Comparison of ENCODE assay signal across 8 cellular contexts in the genomic region with DNA sequence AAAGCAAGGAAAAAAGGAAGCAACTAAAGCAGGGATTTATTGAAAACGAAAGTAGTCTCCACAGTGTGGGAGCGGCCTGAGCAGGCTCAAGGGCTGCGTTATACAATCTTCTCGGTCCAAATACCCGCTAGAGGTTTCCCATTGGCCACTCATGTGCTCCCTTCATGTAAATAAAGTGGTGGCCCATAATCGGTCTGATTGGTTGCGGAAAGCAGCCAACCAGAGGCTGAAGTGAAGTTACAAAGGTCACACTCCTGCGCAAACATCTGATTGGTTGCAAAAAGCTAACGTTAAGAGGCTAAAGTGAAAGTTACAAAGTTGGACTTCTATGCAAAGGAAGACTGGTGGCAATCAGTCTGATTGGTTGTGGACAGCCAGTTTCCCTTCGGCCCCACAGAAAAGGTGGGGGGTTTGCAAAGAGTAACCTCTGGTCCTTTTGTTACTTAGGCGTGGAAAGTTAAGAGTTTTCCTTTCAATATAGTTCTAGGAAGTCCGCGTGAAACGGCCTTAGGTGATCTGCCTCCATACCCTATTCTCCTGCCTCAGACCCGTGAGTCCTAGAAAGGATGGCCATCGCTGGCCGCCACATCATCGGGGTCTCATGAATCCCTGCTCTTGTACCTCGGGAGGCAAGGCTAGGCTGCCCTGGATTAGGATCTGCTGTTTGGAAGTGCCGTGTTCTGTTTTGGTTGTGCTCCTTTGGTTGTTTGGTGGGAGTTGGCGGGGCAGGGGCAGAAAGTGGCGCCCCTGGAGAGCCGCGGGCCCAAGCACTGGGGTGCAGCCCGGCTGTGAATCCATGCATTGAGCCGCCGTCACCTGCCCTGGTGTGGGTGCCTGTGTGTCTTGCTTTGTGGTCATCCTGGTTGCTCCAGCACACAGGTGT.
DNase-seq lines count a peak whose midpoint lies in the region; ATAC-seq and TF ChIP-seq lines count a peak whose summit lies in the region.

No MANE protein-coding gene starts in this region.

- peak overlapping the region; percentile 93 for H2AFZ ChIP-seq in DND-41 (ENCODE audit: low read depth, low read length)

- H3K4me3 ChIP-seq in DND-41 (ENCODE audit: low read depth in 1 of 2, low read length in 2 of 2), result peak overlapping the region; percentile 48 to 82

- TF ChIP-seq CTCF in DND-41 (IDR thresholded peaks at IDR 0.05; ENCODE audit: borderline replicate concordance, extremely low read depth, low read length, poor library complexity, severe bottlenecking), result no peak

- H3K27ac ChIP-seq in DND-41 (ENCODE audit: low read length), result peak overlapping the region; percentile 99

- H3K9me3 ChIP-seq in DND-41 (ENCODE audit: insufficient read depth, low read length, severe bottlenecking), result no peaks in the 10 kb centered on the region

- DNase-seq in DND-41 (peak; percentile 94), NCI-H146 (lab: John Stamatoyannopoulos, UW) (peak; percentile 54), fibroblast of gingiva (ENCODE audit: low read depth) (peak; percentile 65), pons (ENCODE audit: low spot score) (peak; percentile 88), NCI-H2107 (lab: John Stamatoyannopoulos, UW) (no peak), NCI-H2171 (lab: John Stamatoyannopoulos, UW) (no peak)
- peak; percentile 72 for DNase-seq in activated CD8-positive, alpha-beta memory T cell treated with anti-CD3 and anti-CD28 coated beads for 24 hours

- H4K20me1 ChIP-seq in DND-41 (ENCODE audit: insufficient read depth, low read length), result no peaks in the 10 kb centered on the region

- peak overlapping the region; percentile 86 for H3K4me2 ChIP-seq in DND-41 (ENCODE audit: insufficient read depth, low read length)

- no peaks in the 10 kb centered on the region for H3K27me3 ChIP-seq in DND-41 (ENCODE audit: insufficient read depth, low read length, poor library complexity)

- ATAC-seq in DND-41 (ENCODE audit: insufficient read depth, low read depth) (peak; percentile 81), GM21737 (IDR thresholded peaks at IDR 0.05; ENCODE audit: unreplicated experiment) (peak; percentile 55)

- peaks cover 29% of the 10 kb centered on the region for H3K79me2 ChIP-seq in DND-41 (ENCODE audit: insufficient read depth, low read length)

- peaks cover 42% of the 10 kb centered on the region for H3K4me1 ChIP-seq in DND-41 (ENCODE audit: insufficient read depth, low read length)

- no peaks in the 10 kb centered on the region; the same call in 1 of the 2 replicates for H3K36me3 ChIP-seq in DND-41 (ENCODE audit: insufficient read depth, low read length)

- H3K9ac ChIP-seq in DND-41 (ENCODE audit: low read depth, low read length), result peak overlapping the region; percentile 93

Comparison
In these comparisons a context has a peak if more than half of its experiments do, and no peak if none do; other contexts are left out.
1. DNase-seq: peak in DND-41 (single experiment), NCI-H146 (single experiment), activated CD8-positive, alpha-beta memory T cell treated with anti-CD3 and anti-CD28 coated beads for 24 hours (single experiment), fibroblast of gingiva (single experiment) and pons (single experiment); none in NCI-H2107 (single experiment) and NCI-H2171 (single experiment).